ENCODE assay signal across 28 cellular contexts in genomic region chr21:32741336-32741735, GRCh38.
"Had no signal": no experiment of that assay in that cellular context is flagged by ENCODE, and none has a peak within 500 bp of the region (broad histone marks: within the 10 kb centered on the region; RNA-seq: fewer than 3 reads in every experiment).

No MANE protein-coding gene starts in this region.

- H3K79me2 ChIP-seq: parathyroid adenoma had no signal

- H3K4me1 ChIP-seq: colonic mucosa, left lung, lower lobe of right lung, parathyroid adenoma, psoas muscle, sigmoid colon, upper lobe of right lung had no signal

- H3K4me3 ChIP-seq: cardiac muscle cell, colonic mucosa, left lung, lower lobe of right lung, psoas muscle, sigmoid colon, upper lobe of right lung had no signal

- H3K27ac ChIP-seq: cardiac muscle cell, colonic mucosa, left lung, lower lobe of right lung, parathyroid adenoma, psoas muscle, sigmoid colon, upper lobe of right lung, VCaP had no signal

- H3K9me3 ChIP-seq: colonic mucosa, left lung, lower lobe of right lung, psoas muscle, sigmoid colon, upper lobe of right lung had no signal

- H3K27me3 ChIP-seq: cardiac muscle cell, colonic mucosa, left lung, sigmoid colon, upper lobe of right lung had no signal

- H2AFZ ChIP-seq: parathyroid adenoma had no signal

- H3K27me3 Mint-ChIP-seq: naive B cell; stimulated activated memory B cell treated with anti-CD40 and anti-IgM and Interleukin-4, amounts not matched to agents 10 μg/mL and 1 μg/mL and 100 μg/mL, for 72 hours; stimulated activated naive CD8-positive, alpha-beta T cell treated with anti-CD3 and anti-CD28 coated beads, Interleukin-15, amount 100 ng/mL, for 72 hours; T-cell had no signal

- H3K4me1 Mint-ChIP-seq: neural crest cell; stimulated activated memory B cell treated with anti-CD40 and anti-IgM and Interleukin-4, amounts not matched to agents 10 μg/mL and 1 μg/mL and 100 μg/mL, for 72 hours had no signal

- H3K27ac Mint-ChIP-seq: naive B cell; stimulated activated memory B cell treated with anti-CD40 and anti-IgM and Interleukin-4, amounts not matched to agents 10 μg/mL and 1 μg/mL and 100 μg/mL, for 72 hours had no signal

- DNase-seq: activated CD4-positive, alpha-beta T cell treated with anti-CD3 and anti-CD28 coated beads for 4 hours; activated CD4-positive, alpha-beta T cell treated with anti-CD3 and anti-CD28 coated beads, Interleukin-2, amount 50 U/mL, for 4 hours; activated naive CD4-positive, alpha-beta T cell; cerebellar nuclear complex; colonic mucosa; effector CD8-positive, alpha-beta T cell; head of caudate nucleus; kidney glomerular epithelial cell; left lung; lower lobe of right lung; naive B cell; nucleus accumbens; psoas muscle; sigmoid colon; small intestine; stimulated activated CD4-positive, alpha-beta T cell treated with anti-CD3 and anti-CD28 coated beads, Interleukin-1b, Interleukin-23, amount 100 ng/mL, for 48 hours; stimulated activated CD4-positive, alpha-beta T cell treated with anti-CD3 and anti-CD28 coated beads, Interleukin-4, amount 100 ng/mL, for 4 hours; stimulated activated CD8-positive, alpha-beta memory T cell treated with anti-CD3 and anti-CD28 coated beads, Interleukin-4, amount 100 ng/mL, for 48 hours; stimulated activated naive CD8-positive, alpha-beta T cell treated with anti-CD3 and anti-CD28 coated beads, Interleukin-15, amount 100 ng/mL, for 72 hours; substantia nigra; T-cell; upper lobe of right lung had no signal

- H3K9ac ChIP-seq: parathyroid adenoma had no signal

- H3K9me3 Mint-ChIP-seq: activated naive CD4-positive, alpha-beta T cell treated with anti-CD3 and anti-CD28 coated beads, Interleukin-2, amount 50 U/mL, for 72 hours; naive B cell; neural crest cell; stimulated activated memory B cell treated with anti-CD40 and anti-IgM and Interleukin-4, amounts not matched to agents 10 μg/mL and 1 μg/mL and 100 μg/mL, for 72 hours; stimulated activated naive CD8-positive, alpha-beta T cell treated with anti-CD3 and anti-CD28 coated beads, Interleukin-15, amount 100 ng/mL, for 72 hours; T-cell had no signal

- FAIRE-seq: small intestine had no signal

- H3K36me3 ChIP-seq: colonic mucosa had no signal

- H3K4me3 Mint-ChIP-seq: naive B cell; neural crest cell; stimulated activated memory B cell treated with anti-CD40 and anti-IgM and Interleukin-4, amounts not matched to agents 10 μg/mL and 1 μg/mL and 100 μg/mL, for 72 hours; stimulated activated naive CD8-positive, alpha-beta T cell treated with anti-CD3 and anti-CD28 coated beads, Interleukin-15, amount 100 ng/mL, for 72 hours; T-cell had no signal

- ATAC-seq: activated naive CD4-positive, alpha-beta T cell treated with anti-CD3 and anti-CD28 coated beads, Interleukin-2, amount 50 U/mL, for 72 hours; left lung; lower lobe of right lung; psoas muscle; stimulated activated memory B cell treated with anti-CD40 and anti-IgM and Interleukin-4, amounts not matched to agents 10 μg/mL and 1 μg/mL and 100 μg/mL, for 72 hours; stimulated activated naive CD8-positive, alpha-beta T cell treated with anti-CD3 and anti-CD28 coated beads, Interleukin-15, amount 100 ng/mL, for 72 hours; T-cell; upper lobe of right lung had no signal
